Comparison of ENCODE assay signal across 1 cellular context in the genomic region with DNA sequence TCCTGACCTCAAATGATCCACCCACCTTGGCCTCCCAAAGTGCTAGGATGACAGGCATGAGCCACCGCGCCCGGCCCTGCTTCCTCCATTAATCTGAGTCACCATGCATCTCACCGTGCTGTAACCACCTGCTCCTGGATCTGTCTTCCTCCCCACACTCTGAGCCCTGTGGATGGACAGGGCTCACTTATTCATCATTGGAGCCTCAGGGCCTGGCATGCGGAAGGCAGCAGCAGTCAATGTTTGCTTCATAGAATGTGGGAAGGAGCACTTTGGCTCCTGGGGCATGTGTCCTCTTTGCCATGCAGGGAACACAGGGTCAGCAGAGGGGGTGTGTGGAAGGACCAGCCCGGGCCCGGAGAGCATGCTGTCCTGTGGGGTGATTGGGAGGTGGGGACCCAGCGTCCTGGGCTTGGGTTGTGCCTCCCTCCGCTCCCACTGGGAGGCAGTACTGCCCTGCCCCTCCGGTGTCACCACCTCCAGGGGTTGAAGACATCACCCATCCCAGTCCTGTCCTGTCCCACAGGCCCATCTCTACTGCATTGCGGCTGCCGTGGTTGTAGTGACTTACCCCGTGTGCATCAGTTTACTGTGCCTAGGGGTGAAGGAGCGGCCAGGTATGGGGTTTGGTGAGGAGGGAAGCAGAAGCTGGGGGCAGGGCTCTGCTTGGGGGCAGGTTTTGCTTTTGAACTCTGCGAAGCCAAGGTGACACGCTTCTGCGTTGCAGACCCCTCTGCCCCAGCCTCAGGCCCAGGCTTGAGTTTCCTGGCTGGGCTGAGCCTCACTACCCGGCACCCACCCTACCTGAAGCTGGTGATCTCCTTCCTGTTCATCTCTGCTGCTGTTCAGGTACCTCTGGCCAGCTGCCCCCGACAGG.
A peak's percentile ranks its signal among the peaks of the same experiment; 100 is the strongest.
TF ChIP-seq lines count a peak whose summit lies in the region.

No MANE protein-coding gene starts in this region.

TF ChIP-seq in HepG2, 621 proteins besides CTCF, POLR2A, EP300 and RAD21 (continued from another document):
- TF ChIP-seq AGO2 (optimal IDR thresholded peaks at IDR 0.05; ENCODE audit: low read depth, low read length) (peak; percentile 39), ZNF24 (IDR thresholded peaks at IDR 0.05) (no peak), XRCC5 (optimal IDR thresholded peaks at IDR 0.05; ENCODE audit: low read length) (peak; percentile 77), ZNF616 (CRISPR knock-in tag; IDR thresholded peaks at IDR 0.05; ENCODE audit: low read depth) (no peak), ZSCAN31 (CRISPR knock-in tag; IDR thresholded peaks at IDR 0.05; ENCODE audit: low read depth) (0 out of 2 replicates have a peak, but pooled peaks have one; percentile 45), MAZ (IDR thresholded peaks at IDR 0.05; ENCODE audit: borderline replicate concordance, low read depth, low read length) (0 out of 2 replicates have a peak, but pooled peaks have one; percentile 39), MAZ (CRISPR knock-in tag; IDR thresholded peaks at IDR 0.05; ENCODE audit: low read depth) (peak; percentile 82), GABPB1 (CRISPR knock-in tag; IDR thresholded peaks at IDR 0.05) (0 out of 2 replicates have a peak, but pooled peaks have one; percentile 27), ZNF614 (CRISPR knock-in tag; IDR thresholded peaks at IDR 0.05; ENCODE audit: borderline replicate concordance) (peak; percentile 18; the same call in 1 of the 2 replicates), JUND (CRISPR knock-in tag; IDR thresholded peaks at IDR 0.05) (no peak), ZEB1 (IDR thresholded peaks at IDR 0.05; ENCODE audit: insufficient replicate concordance, low read depth) (peak; percentile 30), ZNF839 (CRISPR knock-in tag; IDR thresholded peaks at IDR 0.05; ENCODE audit: borderline replicate concordance) (no peak), ZFP36 (IDR thresholded peaks at IDR 0.05; ENCODE audit: borderline replicate concordance, low read depth, low read length, partially characterized antibody) (no peak), ARHGAP35 (CRISPR knock-in tag; IDR thresholded peaks at IDR 0.05; ENCODE audit: borderline replicate concordance) (0 out of 2 replicates have a peak, but pooled peaks have one; percentile 33), STAG1 (CRISPR knock-in tag; IDR thresholded peaks at IDR 0.05) (peak; percentile 97), KDM2A (CRISPR knock-in tag; IDR thresholded peaks at IDR 0.05; ENCODE audit: borderline replicate concordance, low read depth) (peak; percentile 53; the same call in 1 of the 2 replicates), ZNF589 (CRISPR knock-in tag; conservative IDR thresholded peaks at IDR 0.05) (no peak)
- TF ChIP-seq, protein P1, sequence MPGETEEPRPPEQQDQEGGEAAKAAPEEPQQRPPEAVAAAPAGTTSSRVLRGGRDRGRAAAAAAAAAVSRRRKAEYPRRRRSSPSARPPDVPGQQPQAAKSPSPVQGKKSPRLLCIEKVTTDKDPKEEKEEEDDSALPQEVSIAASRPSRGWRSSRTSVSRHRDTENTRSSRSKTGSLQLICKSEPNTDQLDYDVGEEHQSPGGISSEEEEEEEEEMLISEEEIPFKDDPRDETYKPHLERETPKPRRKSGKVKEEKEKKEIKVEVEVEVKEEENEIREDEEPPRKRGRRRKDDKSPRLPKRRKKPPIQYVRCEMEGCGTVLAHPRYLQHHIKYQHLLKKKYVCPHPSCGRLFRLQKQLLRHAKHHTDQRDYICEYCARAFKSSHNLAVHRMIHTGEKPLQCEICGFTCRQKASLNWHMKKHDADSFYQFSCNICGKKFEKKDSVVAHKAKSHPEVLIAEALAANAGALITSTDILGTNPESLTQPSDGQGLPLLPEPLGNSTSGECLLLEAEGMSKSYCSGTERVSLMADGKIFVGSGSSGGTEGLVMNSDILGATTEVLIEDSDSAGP (CRISPR knock-in tag; IDR thresholded peaks at IDR 0.05; ENCODE audit: borderline replicate concordance) = peak; percentile 65; the same call in 1 of the 2 replicates
- TF ChIP-seq, protein P2, sequence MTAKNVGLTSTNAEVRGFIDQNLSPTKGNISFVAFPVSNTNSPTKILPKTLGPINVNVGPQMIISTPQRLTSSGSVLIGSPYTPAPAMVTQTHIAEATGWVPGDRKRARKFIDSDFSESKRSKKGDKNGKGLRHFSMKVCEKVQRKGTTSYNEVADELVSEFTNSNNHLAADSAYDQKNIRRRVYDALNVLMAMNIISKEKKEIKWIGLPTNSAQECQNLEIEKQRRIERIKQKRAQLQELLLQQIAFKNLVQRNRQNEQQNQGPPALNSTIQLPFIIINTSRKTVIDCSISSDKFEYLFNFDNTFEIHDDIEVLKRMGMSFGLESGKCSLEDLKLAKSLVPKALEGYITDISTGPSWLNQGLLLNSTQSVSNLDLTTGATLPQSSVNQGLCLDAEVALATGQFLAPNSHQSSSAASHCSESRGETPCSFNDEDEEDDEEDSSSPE (CRISPR knock-in tag; IDR thresholded peaks at IDR 0.05) = no peak
- TF ChIP-seq, protein P3, sequence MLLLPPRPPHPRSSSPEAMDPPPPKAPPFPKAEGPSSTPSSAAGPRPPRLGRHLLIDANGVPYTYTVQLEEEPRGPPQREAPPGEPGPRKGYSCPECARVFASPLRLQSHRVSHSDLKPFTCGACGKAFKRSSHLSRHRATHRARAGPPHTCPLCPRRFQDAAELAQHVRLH (CRISPR knock-in tag; IDR thresholded peaks at IDR 0.05; ENCODE audit: borderline replicate concordance, low read depth) = peak; percentile 20; the same call in 1 of the 2 replicates
- TF ChIP-seq, protein P4, sequence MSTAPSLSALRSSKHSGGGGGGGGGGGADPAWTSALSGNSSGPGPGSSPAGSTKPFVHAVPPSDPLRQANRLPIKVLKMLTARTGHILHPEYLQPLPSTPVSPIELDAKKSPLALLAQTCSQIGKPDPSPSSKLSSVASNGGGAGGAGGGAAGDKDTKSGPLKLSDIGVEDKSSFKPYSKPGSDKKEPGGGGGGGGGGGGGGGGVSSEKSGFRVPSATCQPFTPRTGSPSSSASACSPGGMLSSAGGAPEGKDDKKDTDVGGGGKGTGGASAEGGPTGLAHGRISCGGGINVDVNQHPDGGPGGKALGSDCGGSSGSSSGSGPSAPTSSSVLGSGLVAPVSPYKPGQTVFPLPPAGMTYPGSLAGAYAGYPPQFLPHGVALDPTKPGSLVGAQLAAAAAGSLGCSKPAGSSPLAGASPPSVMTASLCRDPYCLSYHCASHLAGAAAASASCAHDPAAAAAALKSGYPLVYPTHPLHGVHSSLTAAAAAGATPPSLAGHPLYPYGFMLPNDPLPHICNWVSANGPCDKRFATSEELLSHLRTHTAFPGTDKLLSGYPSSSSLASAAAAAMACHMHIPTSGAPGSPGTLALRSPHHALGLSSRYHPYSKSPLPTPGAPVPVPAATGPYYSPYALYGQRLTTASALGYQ (CRISPR knock-in tag; IDR thresholded peaks at IDR 0.05) = no peak
- TF ChIP-seq, protein P5, sequence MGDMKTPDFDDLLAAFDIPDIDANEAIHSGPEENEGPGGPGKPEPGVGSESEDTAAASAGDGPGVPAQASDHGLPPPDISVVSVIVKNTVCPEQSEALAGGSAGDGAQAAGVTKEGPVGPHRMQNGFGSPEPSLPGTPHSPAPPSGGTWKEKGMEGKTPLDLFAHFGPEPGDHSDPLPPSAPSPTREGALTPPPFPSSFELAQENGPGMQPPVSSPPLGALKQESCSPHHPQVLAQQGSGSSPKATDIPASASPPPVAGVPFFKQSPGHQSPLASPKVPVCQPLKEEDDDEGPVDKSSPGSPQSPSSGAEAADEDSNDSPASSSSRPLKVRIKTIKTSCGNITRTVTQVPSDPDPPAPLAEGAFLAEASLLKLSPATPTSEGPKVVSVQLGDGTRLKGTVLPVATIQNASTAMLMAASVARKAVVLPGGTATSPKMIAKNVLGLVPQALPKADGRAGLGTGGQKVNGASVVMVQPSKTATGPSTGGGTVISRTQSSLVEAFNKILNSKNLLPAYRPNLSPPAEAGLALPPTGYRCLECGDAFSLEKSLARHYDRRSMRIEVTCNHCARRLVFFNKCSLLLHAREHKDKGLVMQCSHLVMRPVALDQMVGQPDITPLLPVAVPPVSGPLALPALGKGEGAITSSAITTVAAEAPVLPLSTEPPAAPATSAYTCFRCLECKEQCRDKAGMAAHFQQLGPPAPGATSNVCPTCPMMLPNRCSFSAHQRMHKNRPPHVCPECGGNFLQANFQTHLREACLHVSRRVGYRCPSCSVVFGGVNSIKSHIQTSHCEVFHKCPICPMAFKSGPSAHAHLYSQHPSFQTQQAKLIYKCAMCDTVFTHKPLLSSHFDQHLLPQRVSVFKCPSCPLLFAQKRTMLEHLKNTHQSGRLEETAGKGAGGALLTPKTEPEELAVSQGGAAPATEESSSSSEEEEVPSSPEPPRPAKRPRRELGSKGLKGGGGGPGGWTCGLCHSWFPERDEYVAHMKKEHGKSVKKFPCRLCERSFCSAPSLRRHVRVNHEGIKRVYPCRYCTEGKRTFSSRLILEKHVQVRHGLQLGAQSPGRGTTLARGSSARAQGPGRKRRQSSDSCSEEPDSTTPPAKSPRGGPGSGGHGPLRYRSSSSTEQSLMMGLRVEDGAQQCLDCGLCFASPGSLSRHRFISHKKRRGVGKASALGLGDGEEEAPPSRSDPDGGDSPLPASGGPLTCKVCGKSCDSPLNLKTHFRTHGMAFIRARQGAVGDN (CRISPR knock-in tag; IDR thresholded peaks at IDR 0.05) = peak; percentile 53
- TF ChIP-seq, protein P6, sequence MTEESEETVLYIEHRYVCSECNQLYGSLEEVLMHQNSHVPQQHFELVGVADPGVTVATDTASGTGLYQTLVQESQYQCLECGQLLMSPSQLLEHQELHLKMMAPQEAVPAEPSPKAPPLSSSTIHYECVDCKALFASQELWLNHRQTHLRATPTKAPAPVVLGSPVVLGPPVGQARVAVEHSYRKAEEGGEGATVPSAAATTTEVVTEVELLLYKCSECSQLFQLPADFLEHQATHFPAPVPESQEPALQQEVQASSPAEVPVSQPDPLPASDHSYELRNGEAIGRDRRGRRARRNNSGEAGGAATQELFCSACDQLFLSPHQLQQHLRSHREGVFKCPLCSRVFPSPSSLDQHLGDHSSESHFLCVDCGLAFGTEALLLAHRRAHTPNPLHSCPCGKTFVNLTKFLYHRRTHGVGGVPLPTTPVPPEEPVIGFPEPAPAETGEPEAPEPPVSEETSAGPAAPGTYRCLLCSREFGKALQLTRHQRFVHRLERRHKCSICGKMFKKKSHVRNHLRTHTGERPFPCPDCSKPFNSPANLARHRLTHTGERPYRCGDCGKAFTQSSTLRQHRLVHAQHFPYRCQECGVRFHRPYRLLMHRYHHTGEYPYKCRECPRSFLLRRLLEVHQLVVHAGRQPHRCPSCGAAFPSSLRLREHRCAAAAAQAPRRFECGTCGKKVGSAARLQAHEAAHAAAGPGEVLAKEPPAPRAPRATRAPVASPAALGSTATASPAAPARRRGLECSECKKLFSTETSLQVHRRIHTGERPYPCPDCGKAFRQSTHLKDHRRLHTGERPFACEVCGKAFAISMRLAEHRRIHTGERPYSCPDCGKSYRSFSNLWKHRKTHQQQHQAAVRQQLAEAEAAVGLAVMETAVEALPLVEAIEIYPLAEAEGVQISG (CRISPR knock-in tag; IDR thresholded peaks at IDR 0.05) = peak; percentile 59; the same call in 1 of the 2 replicates
- TF ChIP-seq, protein P7, sequence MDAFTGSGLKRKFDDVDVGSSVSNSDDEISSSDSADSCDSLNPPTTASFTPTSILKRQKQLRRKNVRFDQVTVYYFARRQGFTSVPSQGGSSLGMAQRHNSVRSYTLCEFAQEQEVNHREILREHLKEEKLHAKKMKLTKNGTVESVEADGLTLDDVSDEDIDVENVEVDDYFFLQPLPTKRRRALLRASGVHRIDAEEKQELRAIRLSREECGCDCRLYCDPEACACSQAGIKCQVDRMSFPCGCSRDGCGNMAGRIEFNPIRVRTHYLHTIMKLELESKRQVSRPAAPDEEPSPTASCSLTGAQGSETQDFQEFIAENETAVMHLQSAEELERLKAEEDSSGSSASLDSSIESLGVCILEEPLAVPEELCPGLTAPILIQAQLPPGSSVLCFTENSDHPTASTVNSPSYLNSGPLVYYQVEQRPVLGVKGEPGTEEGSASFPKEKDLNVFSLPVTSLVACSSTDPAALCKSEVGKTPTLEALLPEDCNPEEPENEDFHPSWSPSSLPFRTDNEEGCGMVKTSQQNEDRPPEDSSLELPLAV (CRISPR knock-in tag; conservative IDR thresholded peaks at IDR 0.05; ENCODE audit: low read depth) = no peak
- TF ChIP-seq, protein P8, sequence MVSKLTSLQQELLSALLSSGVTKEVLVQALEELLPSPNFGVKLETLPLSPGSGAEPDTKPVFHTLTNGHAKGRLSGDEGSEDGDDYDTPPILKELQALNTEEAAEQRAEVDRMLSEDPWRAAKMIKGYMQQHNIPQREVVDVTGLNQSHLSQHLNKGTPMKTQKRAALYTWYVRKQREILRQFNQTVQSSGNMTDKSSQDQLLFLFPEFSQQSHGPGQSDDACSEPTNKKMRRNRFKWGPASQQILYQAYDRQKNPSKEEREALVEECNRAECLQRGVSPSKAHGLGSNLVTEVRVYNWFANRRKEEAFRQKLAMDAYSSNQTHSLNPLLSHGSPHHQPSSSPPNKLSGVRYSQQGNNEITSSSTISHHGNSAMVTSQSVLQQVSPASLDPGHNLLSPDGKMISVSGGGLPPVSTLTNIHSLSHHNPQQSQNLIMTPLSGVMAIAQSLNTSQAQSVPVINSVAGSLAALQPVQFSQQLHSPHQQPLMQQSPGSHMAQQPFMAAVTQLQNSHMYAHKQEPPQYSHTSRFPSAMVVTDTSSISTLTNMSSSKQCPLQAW (CRISPR knock-in tag; IDR thresholded peaks at IDR 0.05) = peak; percentile 48; the same call in 1 of the 2 replicates
